In the genomic region with DNA sequence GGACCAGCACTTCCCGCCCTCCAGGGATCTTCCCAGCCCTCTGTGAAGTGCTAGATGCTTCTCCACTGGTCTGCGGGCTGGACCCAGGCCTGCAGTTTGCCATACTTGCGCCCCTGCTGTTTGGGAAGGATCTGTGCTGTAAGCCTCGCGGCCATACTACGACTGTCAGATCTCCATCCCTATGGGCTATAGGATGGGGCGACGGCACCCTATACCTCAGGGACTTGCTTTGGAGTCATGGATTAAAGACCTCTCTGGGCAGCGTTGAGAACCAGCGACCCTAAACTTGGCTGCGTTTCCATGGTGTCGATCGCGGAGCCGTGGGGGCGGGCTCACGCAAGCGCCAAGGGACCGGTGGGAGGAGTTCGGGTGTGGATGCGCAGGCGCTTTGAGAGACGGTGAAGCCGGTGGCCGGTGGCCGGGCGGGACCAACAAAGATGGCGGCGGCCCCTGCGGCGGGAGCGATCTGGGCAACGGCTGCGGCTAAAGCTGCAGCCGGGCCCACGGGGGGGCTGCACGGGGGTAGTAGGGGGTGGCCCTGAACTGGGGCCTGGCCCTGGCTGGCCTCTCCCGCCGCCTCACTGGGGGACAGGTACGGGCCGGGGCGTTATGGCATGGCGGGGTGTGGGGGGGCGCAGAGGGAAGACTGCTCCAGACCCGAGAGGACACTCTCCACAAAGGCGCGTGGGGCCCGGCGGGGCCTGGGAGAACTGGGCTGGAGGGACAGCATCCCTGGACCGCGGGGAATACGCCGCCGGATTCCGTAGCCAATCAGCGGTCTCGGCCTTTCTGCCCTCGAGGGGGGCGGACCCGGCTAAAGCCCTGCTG, we compare ENCODE assay signal across 8 cellular contexts. TPM values are rescaled to one million over a fixed set of nuclear protein-coding genes. Genes with fewer than 3 reads are reported as not detected.
DNase-seq lines count a peak whose midpoint lies in the region; ATAC-seq and TF ChIP-seq lines count a peak whose summit lies in the region.

A gene with protein sequence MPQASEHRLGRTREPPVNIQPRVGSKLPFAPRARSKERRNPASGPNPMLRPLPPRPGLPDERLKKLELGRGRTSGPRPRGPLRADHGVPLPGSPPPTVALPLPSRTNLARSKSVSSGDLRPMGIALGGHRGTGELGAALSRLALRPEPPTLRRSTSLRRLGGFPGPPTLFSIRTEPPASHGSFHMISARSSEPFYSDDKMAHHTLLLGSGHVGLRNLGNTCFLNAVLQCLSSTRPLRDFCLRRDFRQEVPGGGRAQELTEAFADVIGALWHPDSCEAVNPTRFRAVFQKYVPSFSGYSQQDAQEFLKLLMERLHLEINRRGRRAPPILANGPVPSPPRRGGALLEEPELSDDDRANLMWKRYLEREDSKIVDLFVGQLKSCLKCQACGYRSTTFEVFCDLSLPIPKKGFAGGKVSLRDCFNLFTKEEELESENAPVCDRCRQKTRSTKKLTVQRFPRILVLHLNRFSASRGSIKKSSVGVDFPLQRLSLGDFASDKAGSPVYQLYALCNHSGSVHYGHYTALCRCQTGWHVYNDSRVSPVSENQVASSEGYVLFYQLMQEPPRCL (plus strand): TSS at position 414 of the 828 bp plus-strand sequence. CDS start 1,141 bp downstream, outside the sequence.

- H3K27me3 Mint-ChIP-seq in activated naive CD8-positive, alpha-beta T cell treated with anti-CD3 and anti-CD28 coated beads, Interleukin-2, amount 50 U/mL, for 24 hours: no peaks in the 10 kb centered on the region
- no peaks in the 10 kb centered on the region for H3K27me3 Mint-ChIP-seq in type B pancreatic cell

- H3K4me3 Mint-ChIP-seq in activated naive CD8-positive, alpha-beta T cell treated with anti-CD3 and anti-CD28 coated beads, Interleukin-2, amount 50 U/mL, for 24 hours: peak within 1 kb of the TSS; percentile 83
- peak within 1 kb of the TSS; percentile 95 for H3K4me3 Mint-ChIP-seq in type B pancreatic cell

- peak within 1 kb of the TSS; percentile 54 for H3K27ac ChIP-seq in trophoblast cell (ENCODE audit: low read depth, low read length)

- peaks cover 22 to 50% of the 10 kb centered on the region in 2 experiments for H3K36me3 ChIP-seq in trophoblast cell (ENCODE audit: control insufficient read depth in 1 of 2, insufficient read depth in 2 of 2, low read length in 2 of 2)

- H2AK5ac ChIP-seq in trophoblast cell (ENCODE audit: low read length): peak within 1 kb of the TSS; percentile 83

- peaks cover 8% of the 10 kb centered on the region for H3K79me1 ChIP-seq in trophoblast cell (ENCODE audit: low read length)

- peak within 1 kb of the TSS; percentile 61 for H2BK5ac ChIP-seq in trophoblast cell (ENCODE audit: low read depth, low read length, poor library complexity)

- H3K27ac Mint-ChIP-seq in activated naive CD8-positive, alpha-beta T cell treated with anti-CD3 and anti-CD28 coated beads, Interleukin-2, amount 50 U/mL, for 24 hours: peak within 1 kb of the TSS; percentile 89
- peak within 1 kb of the TSS; percentile 93 for H3K27ac Mint-ChIP-seq in type B pancreatic cell

- H3K79me2 ChIP-seq in trophoblast cell (ENCODE audit: control insufficient read depth, insufficient read depth, low read length, poor library complexity): peaks cover 8% of the 10 kb centered on the region

- peak within 1 kb of the TSS; percentile 76 for H3K4me3 ChIP-seq in GM12875 (ENCODE audit: low read depth, low read length)
- peak within 1 kb of the TSS; percentile 84 for H3K4me3 ChIP-seq in trophoblast cell (ENCODE audit: low read depth, low read length)

- ATAC-seq in HG02798 (IDR thresholded peaks at IDR 0.05; ENCODE audit: poor library complexity, unreplicated experiment) (peak; percentile 93), Right ventricle myocardium superior (ENCODE audit: poor library complexity) (peak; percentile 98)
- ATAC-seq in activated naive CD8-positive, alpha-beta T cell treated with anti-CD3 and anti-CD28 coated beads, Interleukin-2, amount 50 U/mL, for 24 hours: peak; percentile 87

- H3K27me3 ChIP-seq in trophoblast cell (ENCODE audit: insufficient read depth, low read length): no peaks in the 10 kb centered on the region

- H3K14ac ChIP-seq in trophoblast cell (ENCODE audit: low read length): peak within 1 kb of the TSS; percentile 72

- H3K36me3 Mint-ChIP-seq in activated naive CD8-positive, alpha-beta T cell treated with anti-CD3 and anti-CD28 coated beads, Interleukin-2, amount 50 U/mL, for 24 hours (ENCODE audit: low read depth): peaks cover 41% of the 10 kb centered on the region
- peaks cover 12% of the 10 kb centered on the region for H3K36me3 Mint-ChIP-seq in type B pancreatic cell

- H2AFZ ChIP-seq in trophoblast cell (ENCODE audit: insufficient read depth, low read length, poor library complexity): peak within 1 kb of the TSS; percentile 88

- H3K23ac ChIP-seq in trophoblast cell (ENCODE audit: low read length): no peak within 1 kb of the TSS

- H4K8ac ChIP-seq in trophoblast cell (ENCODE audit: low read depth, low read length): peak within 1 kb of the TSS; percentile 99

- peak within 1 kb of the TSS; percentile 87 for H3K4ac ChIP-seq in trophoblast cell (ENCODE audit: low read depth, low read length)

- peak within 1 kb of the TSS; percentile 95 for H3K18ac ChIP-seq in trophoblast cell (ENCODE audit: low read length)

- H2BK12ac ChIP-seq in trophoblast cell (ENCODE audit: low read length): no peak within 1 kb of the TSS

- peak within 1 kb of the TSS; percentile 90 for H4K91ac ChIP-seq in trophoblast cell (ENCODE audit: low read depth, low read length)

- peaks cover 2% of the 10 kb centered on the region for H3K9me3 ChIP-seq in trophoblast cell (ENCODE audit: insufficient read depth, low read depth, low read length)

- no peak for TF ChIP-seq CTCF in GM12875 (IDR thresholded peaks at IDR 0.05; ENCODE audit: borderline replicate concordance, insufficient read depth, low read depth, low read length)
- TF ChIP-seq CTCF in type B pancreatic cell (conservative IDR thresholded peaks at IDR 0.05): peak; percentile 38

- intact Hi-C loops in Right ventricle myocardium superior (cut with DNase I): no loop called here

- whole genome bisulfite sequencing in trophoblast cell (ENCODE audit: extremely low coverage, insufficient coverage, insufficient read length): no CpG with 5 or more reads among the region's 60 CpGs

- H3K4me1 Mint-ChIP-seq in activated naive CD8-positive, alpha-beta T cell treated with anti-CD3 and anti-CD28 coated beads, Interleukin-2, amount 50 U/mL, for 24 hours: peaks cover 53% of the 10 kb centered on the region
- H3K4me1 Mint-ChIP-seq in type B pancreatic cell (ENCODE audit: unreplicated experiment): peaks cover 42% of the 10 kb centered on the region

- H3K4me1 ChIP-seq in trophoblast cell (ENCODE audit: control insufficient read depth in 1 of 2, insufficient read depth in 2 of 2, low read length in 2 of 2): peaks cover 11 to 13% of the 10 kb centered on the region in 2 experiments

- H3K9me3 Mint-ChIP-seq in activated naive CD8-positive, alpha-beta T cell treated with anti-CD3 and anti-CD28 coated beads, Interleukin-2, amount 50 U/mL, for 24 hours: no peaks in the 10 kb centered on the region
- no peaks in the 10 kb centered on the region for H3K9me3 Mint-ChIP-seq in type B pancreatic cell

- peak within 1 kb of the TSS; percentile 73 for H4K12ac ChIP-seq in trophoblast cell (ENCODE audit: low read depth, low read length)

- H2BK120ac ChIP-seq in trophoblast cell (ENCODE audit: insufficient read depth, low read length, poor library complexity): peak within 1 kb of the TSS; percentile 52

- H3K4me2 ChIP-seq in trophoblast cell (ENCODE audit: low read length): peak within 1 kb of the TSS; percentile 68

- DNase-seq in NCI-H1436 treated with DMSO at 0.1 percent for 48 hours (lab: John Stamatoyannopoulos, UW) (peak; percentile 37), T follicular helper cell (ENCODE audit: low read depth) (peak; percentile 87), Right ventricle myocardium superior (peak; percentile 96), trophoblast cell (peak; percentile 88 to 96), type B pancreatic cell (ENCODE audit: extremely low spot score, unreplicated experiment) (peak; percentile 93)
- peak; percentile 95 for DNase-seq in activated naive CD8-positive, alpha-beta T cell treated with anti-CD3 and anti-CD28 coated beads, Interleukin-2, amount 50 U/mL, for 24 hours

- H3K9ac ChIP-seq in trophoblast cell (ENCODE audit: low read length): peak within 1 kb of the TSS; percentile 70

RNA-seq across cellular contexts. Expression of the gene that starts here (rescaled TPM):
- 19.0 TPM for total RNA-seq in Right ventricle myocardium superior
- polyA plus RNA-seq in trophoblast cell (2013): 19.5 and 20.6 TPM in 2 replicates
- 31.6 and 45.7 TPM in 2 replicates for total RNA-seq in type B pancreatic cell (ENCODE audit: low replicate concordance)

Comparison
In these comparisons a context has a peak if more than half of its experiments do, and no peak if none do; other contexts are left out.
1. Peak in every context shown above with its lines: DNase-seq, ATAC-seq, H3K4me3 ChIP-seq and H3K27ac ChIP-seq.
2. DNase-seq: peak in every context shown above with its lines; median percentile 96 in Right ventricle myocardium superior; 95 in activated naive CD8-positive, alpha-beta T cell treated with anti-CD3 and anti-CD28 coated beads, Interleukin-2, amount 50 U/mL, for 24 hours; 93 in type B pancreatic cell; 92 in trophoblast cell; 87 in T follicular helper cell; 37 in NCI-H1436 treated with DMSO at 0.1 percent for 48 hours.